In genomic region chr2:126306539-126306938, GRCh38 we compare ENCODE assay signal across 1 cellular context.
TF ChIP-seq lines count a peak whose summit lies in the region.

No MANE protein-coding gene starts in this region.

TF ChIP-seq in GM23338, 12 proteins besides CTCF, POLR2A, EP300 and RAD21 (continued from another document):
- TF ChIP-seq REST (IDR thresholded peaks at IDR 0.05; ENCODE audit: unreplicated experiment) (no peak), STAT1 (IDR thresholded peaks at IDR 0.05; ENCODE audit: unreplicated experiment) (no peak), ZNF462 (CRISPR knock-in tag; IDR thresholded peaks at IDR 0.05) (no peak), CREB1 (CRISPR knock-in tag; IDR thresholded peaks at IDR 0.05; ENCODE audit: low read depth) (no peak), ZNF331 (CRISPR knock-in tag; IDR thresholded peaks at IDR 0.05; ENCODE audit: low read depth) (no peak), ETS1 (IDR thresholded peaks at IDR 0.05) (no peak)
